Comparison of ENCODE assay signal across 20 cellular contexts in the genomic region with DNA sequence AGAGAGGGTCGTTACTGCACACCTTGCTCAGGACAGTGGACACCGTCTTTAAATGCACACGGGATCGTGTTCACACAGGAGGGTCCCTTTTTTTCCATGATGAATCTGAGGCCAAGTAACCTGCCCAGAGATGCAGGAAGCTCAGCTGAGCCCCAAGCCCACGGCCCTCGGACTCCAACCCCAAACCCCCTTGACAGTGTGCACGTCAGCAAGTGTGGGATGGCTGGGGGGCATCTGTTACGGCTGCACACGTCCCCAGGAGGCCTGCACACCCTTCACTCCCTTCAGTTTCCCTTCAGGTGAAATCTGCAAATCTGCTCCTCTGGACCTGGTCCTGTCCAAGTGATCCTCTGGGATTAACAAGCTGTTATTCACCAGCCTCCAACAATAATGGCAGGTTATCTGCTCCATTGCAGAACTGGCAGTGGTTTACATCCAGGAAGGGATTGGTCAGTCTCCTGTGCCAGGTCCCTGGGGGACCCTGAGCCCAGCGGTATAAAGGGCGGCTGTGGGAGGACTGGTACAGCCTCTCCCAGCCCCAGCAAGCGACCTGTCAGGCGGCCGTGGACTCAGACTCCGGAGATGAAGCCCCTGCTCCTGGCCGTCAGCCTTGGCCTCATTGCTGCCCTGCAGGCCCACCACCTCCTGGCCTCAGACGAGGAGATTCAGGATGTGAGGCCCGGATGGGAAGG. TPM values are rescaled to one million over a fixed set of nuclear protein-coding genes. Genes with fewer than 3 reads are reported as not detected.
A peak's percentile ranks its signal among the peaks of the same experiment; 100 is the strongest.
DNase-seq lines count a peak whose midpoint lies in the region; ATAC-seq and TF ChIP-seq lines count a peak whose summit lies in the region.
"Had no signal": no experiment of that assay in that cellular context is flagged by ENCODE, and none has a peak within 500 bp of the region (broad histone marks: within the 10 kb centered on the region; RNA-seq: fewer than 3 reads in every experiment).

Gene LCN1, plus strand, starts transcription at position 525 of the 692 bp plus-strand sequence. Its CDS starts 58 bp downstream, at position 583.

- H3K27me3 Mint-ChIP-seq in stimulated activated naive CD8-positive, alpha-beta T cell treated with anti-CD3 and anti-CD28 coated beads, Interleukin-15, amount 100 ng/mL, for 72 hours = peaks cover 35% of the 10 kb centered on the region
- peaks cover 4% of the 10 kb centered on the region for H3K27me3 Mint-ChIP-seq in endothelial cell (ENCODE audit: unreplicated experiment)

- H3K4me3 Mint-ChIP-seq in stimulated activated naive CD8-positive, alpha-beta T cell treated with anti-CD3 and anti-CD28 coated beads, Interleukin-15, amount 100 ng/mL, for 72 hours = no peak within 1 kb of the TSS
- H3K4me3 Mint-ChIP-seq in endothelial cell (ENCODE audit: unreplicated experiment) = no peak within 1 kb of the TSS

- no peak for ATAC-seq in stimulated activated naive CD8-positive, alpha-beta T cell treated with anti-CD3 and anti-CD28 coated beads, Interleukin-15, amount 100 ng/mL, for 72 hours
- ATAC-seq in stimulated activated naive CD8-positive, alpha-beta T cell treated with anti-CD3 and anti-CD28 coated beads, Interleukin-15, Interleukin-2, amounts not matched to agents 100 U/mL and 50 U/mL, for 24 hours = no peak
- ATAC-seq: Panc1, Right ventricle myocardium inferior had no signal

- no peaks in the 10 kb centered on the region for H3K9me3 Mint-ChIP-seq in stimulated activated naive CD8-positive, alpha-beta T cell treated with anti-CD3 and anti-CD28 coated beads, Interleukin-15, amount 100 ng/mL, for 72 hours
- H3K9me3 Mint-ChIP-seq in endothelial cell (ENCODE audit: unreplicated experiment) = no peaks in the 10 kb centered on the region

- no peaks in the 10 kb centered on the region for H3K36me3 ChIP-seq in H7 (replicated peaks; ENCODE audit: control insufficient read depth, insufficient read depth, low read length)
- H3K36me3 ChIP-seq: MG63 had no signal

- H3K4me3 ChIP-seq in H7 (ENCODE audit: insufficient read depth, low read depth, low read length) = no peak within 1 kb of the TSS
- H3K4me3 ChIP-seq: MG63 had no signal

- intact Hi-C loops in posterior vena cava (cut with DNase I) = no loop called here

- no peaks in the 10 kb centered on the region for H3K36me3 Mint-ChIP-seq in endothelial cell (ENCODE audit: low read depth, unreplicated experiment)

- no peak for TF ChIP-seq CTCF in endothelial cell (IDR thresholded peaks at IDR 0.05; ENCODE audit: unreplicated experiment)

- H3K27ac Mint-ChIP-seq in stimulated activated naive CD8-positive, alpha-beta T cell treated with anti-CD3 and anti-CD28 coated beads, Interleukin-15, amount 100 ng/mL, for 72 hours = peak within 1 kb of the TSS; percentile 10 to 19
- peak within 1 kb of the TSS; percentile 57 for H3K27ac Mint-ChIP-seq in endothelial cell (ENCODE audit: unreplicated experiment)

- no peaks in the 10 kb centered on the region for H3K27me3 ChIP-seq in H7 (ENCODE audit: control insufficient read depth, insufficient read depth, low read length)
- H3K27me3 ChIP-seq: MG63 had no signal

- peaks cover 6% of the 10 kb centered on the region for H3K4me1 Mint-ChIP-seq in stimulated activated naive CD8-positive, alpha-beta T cell treated with anti-CD3 and anti-CD28 coated beads, Interleukin-15, amount 100 ng/mL, for 72 hours
- peaks cover 15% of the 10 kb centered on the region for H3K4me1 Mint-ChIP-seq in endothelial cell (ENCODE audit: unreplicated experiment)

- no peak for DNase-seq in stimulated activated naive CD8-positive, alpha-beta T cell treated with anti-CD3 and anti-CD28 coated beads, Interleukin-15, amount 100 ng/mL, for 72 hours
- no peak for DNase-seq in stimulated activated naive CD8-positive, alpha-beta T cell treated with anti-CD3 and anti-CD28 coated beads, Interleukin-15, Interleukin-2, amounts not matched to agents 100 U/mL and 50 U/mL, for 24 hours
- DNase-seq in endothelial cell (ENCODE audit: low spot score) (no peak), posterior vena cava (ENCODE audit: low spot score) (peak; percentile 57), ureter (ENCODE audit: low spot score) (peak; percentile 29), NOMO-1 (lab: John Stamatoyannopoulos, UW; ENCODE audit: unreplicated experiment in 2 of 2) (no peak), SW480 (ENCODE audit: low spot score) (no peak), H7 (no peak)
- DNase-seq: Caco-2, HCEC 1CT, IMR-90, Karpas-422, MG63, NCI-H1092, NCI-H146, NCI-H2081, NCI-H524 had no signal

RNA-seq across cellular contexts. Expression of gene LCN1, which starts in this region (rescaled TPM):
- total RNA-seq in endothelial cell (ENCODE audit: unreplicated experiment) = not detected
- total RNA-seq in posterior vena cava = 1 to 10 TPM in 1 of 2 donors, not detected in 1; 2.4 TPM
- not detected for total RNA-seq in ureter
- total RNA-seq in H7 (2014; rRNA removed; shearing (Covaris generic)) = not detected in 2 replicates
- total RNA-seq: Caco-2, HT1080, IMR-90, Right ventricle myocardium inferior had no signal

Comparison
In these comparisons a context has a peak if more than half of its experiments do, and no peak if none do; other contexts are left out.
1. Peak in DNase-seq in ureter; RNA of the gene not detected or under 1 TPM.